In the genomic region with DNA sequence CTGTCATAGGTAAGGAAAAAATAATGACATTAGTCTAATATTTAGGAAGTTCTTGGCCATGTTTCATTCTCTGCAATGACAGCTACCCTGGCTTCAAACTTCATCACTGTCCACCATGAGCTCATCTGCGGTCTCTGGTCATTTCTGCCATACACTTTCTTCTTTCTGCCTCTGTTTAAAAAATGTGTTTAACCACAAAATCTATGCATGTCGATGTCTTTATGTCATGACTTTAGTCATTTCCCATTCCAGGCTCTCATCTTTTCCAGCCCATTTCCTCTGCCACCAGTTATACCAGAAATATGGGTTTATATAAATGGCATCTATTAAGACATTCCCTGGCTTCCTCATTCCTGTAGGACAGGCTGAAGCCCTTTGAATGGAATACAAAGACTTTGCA, we compare ENCODE assay signal across 1 cellular context.
TF ChIP-seq lines count a peak whose summit lies in the region.

No MANE protein-coding gene starts in this region.

TF ChIP-seq in HepG2, 621 proteins besides CTCF, POLR2A, EP300 and RAD21 (continued from another document):
- TF ChIP-seq, protein P1, sequence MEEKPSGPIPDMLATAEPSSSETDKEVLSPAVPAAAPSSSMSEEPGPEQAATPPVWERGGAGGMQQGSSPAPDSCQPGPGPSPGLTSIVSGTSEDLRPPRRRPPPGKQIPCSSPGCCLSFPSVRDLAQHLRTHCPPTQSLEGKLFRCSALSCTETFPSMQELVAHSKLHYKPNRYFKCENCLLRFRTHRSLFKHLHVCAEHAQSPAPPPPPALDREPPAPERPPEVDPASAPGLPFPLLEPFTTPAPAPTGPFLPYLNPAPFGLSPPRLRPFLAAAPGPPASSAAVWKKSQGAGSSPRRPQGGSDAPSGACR (CRISPR knock-in tag; IDR thresholded peaks at IDR 0.05) = no peak
- TF ChIP-seq PBX3 (CRISPR knock-in tag; IDR thresholded peaks at IDR 0.05; ENCODE audit: borderline replicate concordance) (no peak), GATAD1 (CRISPR knock-in tag; IDR thresholded peaks at IDR 0.05) (no peak), MTERF4 (CRISPR knock-in tag; IDR thresholded peaks at IDR 0.05) (no peak), ZNF230 (CRISPR knock-in tag; IDR thresholded peaks at IDR 0.05) (no peak), SNAI1 (CRISPR knock-in tag; IDR thresholded peaks at IDR 0.05; ENCODE audit: borderline replicate concordance) (no peak), DNMT3B (CRISPR knock-in tag; conservative IDR thresholded peaks at IDR 0.05) (no peak), ZNF430 (CRISPR knock-in tag; IDR thresholded peaks at IDR 0.05) (no peak), ZNF180 (CRISPR knock-in tag; IDR thresholded peaks at IDR 0.05; ENCODE audit: borderline replicate concordance, low read depth) (no peak)
